ENCODE assay signal across 1 cellular context in the genomic region with DNA sequence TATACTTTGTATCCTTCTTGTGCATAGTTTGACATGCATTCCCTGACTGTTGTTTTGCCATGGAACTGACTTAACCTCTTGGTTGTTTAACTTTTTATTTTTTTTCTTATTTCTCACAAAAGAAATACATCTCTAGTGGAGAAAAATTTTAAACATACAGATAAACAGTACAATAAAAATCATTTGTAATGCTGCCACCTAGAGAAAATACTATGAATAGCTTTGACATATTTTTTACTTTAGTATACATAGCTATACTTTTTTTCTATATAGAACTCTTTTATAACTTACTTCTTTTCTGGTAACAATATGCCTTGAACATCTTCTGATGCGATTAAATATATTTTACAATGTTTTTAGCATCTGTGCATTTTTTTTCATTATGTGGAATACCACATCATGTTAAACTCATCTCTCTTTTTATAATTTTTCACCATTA.
TF ChIP-seq lines count a peak whose summit lies in the region.

No MANE protein-coding gene starts in this region.

TF ChIP-seq in HCT116, 20 proteins besides CTCF, POLR2A, EP300 and RAD21 (continued from another document):
- no peak for TF ChIP-seq CEBPB (IDR thresholded peaks at IDR 0.05; ENCODE audit: low read depth)
TF ChIP-seq in HCT116: peak in this region for 0.
